In the genomic region with DNA sequence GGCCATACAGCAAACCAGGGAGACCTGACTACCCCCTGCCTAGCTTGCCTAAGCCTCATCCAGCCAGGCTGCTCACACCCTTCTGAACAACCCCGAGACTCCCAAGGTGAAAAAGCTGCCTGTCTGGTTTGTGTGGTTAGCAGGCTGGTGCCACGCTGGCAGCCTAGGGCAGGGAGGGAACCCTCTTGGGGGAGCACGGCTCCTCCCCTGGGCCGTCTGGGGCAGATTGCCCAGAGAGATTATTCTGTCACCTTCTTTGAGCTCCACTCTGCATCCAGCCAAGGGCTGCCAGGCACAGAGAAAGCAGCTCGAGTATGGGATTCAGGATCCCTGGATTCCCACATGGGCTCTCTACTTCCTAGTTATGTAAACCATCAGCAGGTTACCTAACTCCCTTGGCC, we compare ENCODE assay signal across 8 cellular contexts. TPM values are rescaled to one million over a fixed set of nuclear protein-coding genes. Genes with fewer than 3 reads are reported as not detected.
A peak's percentile ranks its signal among the peaks of the same experiment; 100 is the strongest.
DNase-seq lines count a peak whose midpoint lies in the region; ATAC-seq and TF ChIP-seq lines count a peak whose summit lies in the region.

No MANE protein-coding gene starts in this region.

- TF ChIP-seq CTCF in CD4-positive, alpha-beta T cell (IDR thresholded peaks at IDR 0.05): no peak
- TF ChIP-seq CTCF in Loucy (conservative IDR thresholded peaks at IDR 0.05; ENCODE audit: low read length) (no peak), tibial artery (IDR thresholded peaks at IDR 0.05) (no peak)

- peak overlapping the region; percentile 14 for H3K9ac ChIP-seq in Loucy (ENCODE audit: low read depth, low read length, poor library complexity, severe bottlenecking)

- no peaks in the 10 kb centered on the region for H3K36me3 Mint-ChIP-seq in CD4-positive, alpha-beta T cell (ENCODE audit: low read depth)

- H3K9me3 Mint-ChIP-seq in CD4-positive, alpha-beta T cell: no peaks in the 10 kb centered on the region

- peak; percentile 14 to 53 (median 29) for DNase-seq in CD4-positive, alpha-beta T cell
- DNase-seq in activated T-cell treated with anti-CD3 and anti-CD28 coated beads for 48 hours (ENCODE audit: low read depth): peak; percentile 11
- peak; percentile 60 for DNase-seq in left kidney (ENCODE audit: low read depth, low spot score)
- no peak for DNase-seq in inferior parietal cortex (ENCODE audit: extremely low spot score)
- no peak for DNase-seq in tibial artery

- intact Hi-C loops in CD4-positive, alpha-beta T cell (cut with DNase I, micrococcal nuclease): no loop called here
- intact Hi-C loops in tibial artery (cut with DNase I; ENCODE audit: low total_unique reads): no loop called here

- H3K27ac Mint-ChIP-seq in CD4-positive, alpha-beta T cell: no peak overlapping the region

- peaks cover 14% of the 10 kb centered on the region for H3K4me1 Mint-ChIP-seq in CD4-positive, alpha-beta T cell (ENCODE audit: low read depth)

- no peaks in the 10 kb centered on the region for H3K36me3 ChIP-seq in Loucy (ENCODE audit: insufficient read depth, low read length)
- H3K36me3 ChIP-seq in tibial artery: peaks cover 0 to 31% (median 25%) of the 10 kb centered on the region in 3 donors

- no peaks in the 10 kb centered on the region for H3K79me2 ChIP-seq in Loucy (ENCODE audit: insufficient read depth, low read length)

- no peaks in the 10 kb centered on the region for H3K27me3 ChIP-seq in CD4-positive, alpha-beta T cell (ENCODE audit: control insufficient read depth, insufficient read depth, low read length)
- H3K27me3 ChIP-seq in Loucy (ENCODE audit: insufficient read depth, low read length, poor library complexity, severe bottlenecking) (no peaks in the 10 kb centered on the region), tibial artery (no peaks in the 10 kb centered on the region)

- CTCF ChIA-PET in CD4-positive, alpha-beta T cell (lab: Charles Lee): no interaction called here

- no peak overlapping the region; the same call in 1 of the 2 replicates for H2AFZ ChIP-seq in Loucy (ENCODE audit: low read length)

- H3K9me2 ChIP-seq in Loucy (replicated peaks; ENCODE audit: low read depth, low read length): no peaks in the 10 kb centered on the region

- peak overlapping the region; percentile 65 for H3K4me2 ChIP-seq in Loucy (ENCODE audit: low read depth, low read length, poor library complexity, severe bottlenecking)

- H3K4me1 ChIP-seq in Loucy (ENCODE audit: insufficient read depth, low read length, poor library complexity, severe bottlenecking) (peaks cover 29% of the 10 kb centered on the region), tibial artery (peaks cover 0 to 24% (median 5%) of the 10 kb centered on the region in 4 donors)

- no peaks in the 10 kb centered on the region for H4K20me1 ChIP-seq in Loucy (ENCODE audit: insufficient read depth, low read length, poor library complexity, severe bottlenecking)

- ATAC-seq in CD4-positive, alpha-beta T cell (ENCODE audit: poor library complexity): peak; percentile 92
- ATAC-seq in GM21447 (IDR thresholded peaks at IDR 0.05; ENCODE audit: unreplicated experiment) (no peak), GM21526 (IDR thresholded peaks at IDR 0.05; ENCODE audit: low FRiP score, unreplicated experiment) (no peak)

- POLR2A ChIA-PET in CD4-positive, alpha-beta T cell (lab: Charles Lee): interaction anchor here (0.7 to 1.2 kb wide), 4 partner anchors 10 to 77 kb away, joined by 3 to 5 read pairs (median 4); no protein-coding TSS in a partner anchor

- H3K4me3 Mint-ChIP-seq in CD4-positive, alpha-beta T cell: no peak overlapping the region

- H3K9me3 ChIP-seq in CD4-positive, alpha-beta T cell (ENCODE audit: control insufficient read depth, low read length): no peaks in the 10 kb centered on the region
- H3K9me3 ChIP-seq in Loucy (ENCODE audit: insufficient read depth, low read depth, low read length): no peaks in the 10 kb centered on the region
- no peaks in the 10 kb centered on the region for H3K9me3 ChIP-seq in tibial artery

- peak overlapping the region; percentile 12 for H3K4me3 ChIP-seq in Loucy (ENCODE audit: low read length, poor library complexity, severe bottlenecking)
- no peak overlapping the region for H3K4me3 ChIP-seq in tibial artery

- peaks cover 18% of the 10 kb centered on the region for H3K27me3 Mint-ChIP-seq in CD4-positive, alpha-beta T cell

- no peak overlapping the region for H3K27ac ChIP-seq in CD4-positive, alpha-beta T cell (ENCODE audit: low read depth, low read length)
- no peak overlapping the region for H3K27ac ChIP-seq in tibial artery

- H3F3A ChIP-seq in Loucy (ENCODE audit: low read depth): no peaks in the 10 kb centered on the region

RNA-seq across cellular contexts. Expression of gene TCEA3, which starts 27.5 kb away (rescaled TPM):
- 10 to 100 TPM; 33.1 to 34.6 TPM for total RNA-seq in CD4-positive, alpha-beta T cell

RNA-seq across cellular contexts. Expression of gene ASAP3, which starts 32.0 kb away (rescaled TPM):
- total RNA-seq in CD4-positive, alpha-beta T cell: 1 to 10 TPM in 1 of 2 experiments, under 1 TPM in 1; 0.81 to 1.2 TPM

Comparison
In these comparisons a context has a peak if more than half of its experiments do, and no peak if none do; other contexts are left out.
1. DNase-seq: peak in CD4-positive, alpha-beta T cell (10 of 10), activated T-cell treated with anti-CD3 and anti-CD28 coated beads for 48 hours (single experiment) and left kidney (single experiment); none in inferior parietal cortex (single experiment) and tibial artery (0 of 2).